In genomic region chr6:111721677-111722219, GRCh38 we compare ENCODE assay signal across 1 cellular context.
TF ChIP-seq lines count a peak whose summit lies in the region.

No MANE protein-coding gene starts in this region.

TF ChIP-seq in GM23338, 12 proteins besides CTCF, POLR2A, EP300 and RAD21 (continued from another document):
- TF ChIP-seq, protein P1, sequence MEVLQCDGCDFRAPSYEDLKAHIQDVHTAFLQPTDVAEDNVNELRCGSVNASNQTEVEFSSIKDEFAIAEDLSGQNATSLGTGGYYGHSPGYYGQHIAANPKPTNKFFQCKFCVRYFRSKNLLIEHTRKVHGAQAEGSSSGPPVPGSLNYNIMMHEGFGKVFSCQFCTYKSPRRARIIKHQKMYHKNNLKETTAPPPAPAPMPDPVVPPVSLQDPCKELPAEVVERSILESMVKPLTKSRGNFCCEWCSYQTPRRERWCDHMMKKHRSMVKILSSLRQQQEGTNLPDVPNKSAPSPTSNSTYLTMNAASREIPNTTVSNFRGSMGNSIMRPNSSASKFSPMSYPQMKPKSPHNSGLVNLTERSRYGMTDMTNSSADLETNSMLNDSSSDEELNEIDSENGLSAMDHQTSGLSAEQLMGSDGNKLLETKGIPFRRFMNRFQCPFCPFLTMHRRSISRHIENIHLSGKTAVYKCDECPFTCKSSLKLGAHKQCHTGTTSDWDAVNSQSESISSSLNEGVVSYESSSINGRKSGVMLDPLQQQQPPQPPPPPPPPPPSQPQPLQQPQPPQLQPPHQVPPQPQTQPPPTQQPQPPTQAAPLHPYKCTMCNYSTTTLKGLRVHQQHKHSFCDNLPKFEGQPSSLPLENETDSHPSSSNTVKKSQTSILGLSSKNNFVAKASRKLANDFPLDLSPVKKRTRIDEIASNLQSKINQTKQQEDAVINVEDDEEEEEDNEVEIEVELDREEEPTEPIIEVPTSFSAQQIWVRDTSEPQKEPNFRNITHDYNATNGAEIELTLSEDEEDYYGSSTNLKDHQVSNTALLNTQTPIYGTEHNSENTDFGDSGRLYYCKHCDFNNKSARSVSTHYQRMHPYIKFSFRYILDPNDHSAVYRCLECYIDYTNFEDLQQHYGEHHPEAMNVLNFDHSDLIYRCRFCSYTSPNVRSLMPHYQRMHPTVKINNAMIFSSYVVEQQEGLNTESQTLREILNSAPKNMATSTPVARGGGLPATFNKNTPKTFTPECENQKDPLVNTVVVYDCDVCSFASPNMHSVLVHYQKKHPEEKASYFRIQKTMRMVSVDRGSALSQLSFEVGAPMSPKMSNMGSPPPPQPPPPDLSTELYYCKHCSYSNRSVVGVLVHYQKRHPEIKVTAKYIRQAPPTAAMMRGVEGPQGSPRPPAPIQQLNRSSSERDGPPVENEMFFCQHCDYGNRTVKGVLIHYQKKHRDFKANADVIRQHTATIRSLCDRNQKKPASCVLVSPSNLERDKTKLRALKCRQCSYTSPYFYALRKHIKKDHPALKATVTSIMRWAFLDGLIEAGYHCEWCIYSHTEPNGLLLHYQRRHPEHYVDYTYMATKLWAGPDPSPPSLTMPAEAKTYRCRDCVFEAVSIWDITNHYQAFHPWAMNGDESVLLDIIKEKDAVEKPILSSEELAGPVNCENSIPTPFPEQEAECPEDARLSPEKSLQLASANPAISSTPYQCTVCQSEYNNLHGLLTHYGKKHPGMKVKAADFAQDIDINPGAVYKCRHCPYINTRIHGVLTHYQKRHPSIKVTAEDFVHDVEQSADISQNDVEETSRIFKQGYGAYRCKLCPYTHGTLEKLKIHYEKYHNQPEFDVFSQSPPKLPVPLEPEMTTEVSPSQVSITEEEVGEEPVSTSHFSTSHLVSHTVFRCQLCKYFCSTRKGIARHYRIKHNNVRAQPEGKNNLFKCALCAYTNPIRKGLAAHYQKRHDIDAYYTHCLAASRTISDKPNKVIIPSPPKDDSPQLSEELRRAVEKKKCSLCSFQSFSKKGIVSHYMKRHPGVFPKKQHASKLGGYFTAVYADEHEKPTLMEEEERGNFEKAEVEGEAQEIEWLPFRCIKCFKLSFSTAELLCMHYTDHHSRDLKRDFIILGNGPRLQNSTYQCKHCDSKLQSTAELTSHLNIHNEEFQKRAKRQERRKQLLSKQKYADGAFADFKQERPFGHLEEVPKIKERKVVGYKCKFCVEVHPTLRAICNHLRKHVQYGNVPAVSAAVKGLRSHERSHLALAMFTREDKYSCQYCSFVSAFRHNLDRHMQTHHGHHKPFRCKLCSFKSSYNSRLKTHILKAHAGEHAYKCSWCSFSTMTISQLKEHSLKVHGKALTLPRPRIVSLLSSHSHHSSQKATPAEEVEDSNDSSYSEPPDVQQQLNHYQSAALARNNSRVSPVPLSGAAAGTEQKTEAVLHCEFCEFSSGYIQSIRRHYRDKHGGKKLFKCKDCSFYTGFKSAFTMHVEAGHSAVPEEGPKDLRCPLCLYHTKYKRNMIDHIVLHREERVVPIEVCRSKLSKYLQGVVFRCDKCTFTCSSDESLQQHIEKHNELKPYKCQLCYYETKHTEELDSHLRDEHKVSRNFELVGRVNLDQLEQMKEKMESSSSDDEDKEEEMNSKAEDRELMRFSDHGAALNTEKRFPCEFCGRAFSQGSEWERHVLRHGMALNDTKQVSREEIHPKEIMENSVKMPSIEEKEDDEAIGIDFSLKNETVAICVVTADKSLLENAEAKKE (CRISPR knock-in tag; IDR thresholded peaks at IDR 0.05) = no peak
- TF ChIP-seq EZH2 (IDR thresholded peaks at IDR 0.05; ENCODE audit: low read depth, unreplicated experiment) (no peak), ZNF331 (CRISPR knock-in tag; IDR thresholded peaks at IDR 0.05; ENCODE audit: low read depth) (no peak), STAT1 (IDR thresholded peaks at IDR 0.05; ENCODE audit: unreplicated experiment) (no peak), EZH2phosphoT487 (IDR thresholded peaks at IDR 0.05; ENCODE audit: unreplicated experiment) (no peak)
TF ChIP-seq in GM23338: peak in this region for 0.
